Comparison of ENCODE assay signal across 20 cellular contexts in genomic region chr22:20844055-20845037, GRCh38.
"Had no signal": no experiment of that assay in that cellular context is flagged by ENCODE, and none has a peak within 500 bp of the region (broad histone marks: within the 10 kb centered on the region; RNA-seq: fewer than 3 reads in every experiment).

No MANE protein-coding gene starts in this region.

- H3K4me3 Mint-ChIP-seq: activated CD4-positive, alpha-beta T cell treated with anti-CD3 and anti-CD28 coated beads, Interleukin-2, amount 10 ng/mL, durations not matched to agents 24 days and 14 days; activated CD8-positive, alpha-beta T cell treated with anti-CD3 and anti-CD28 coated beads for 36 hours; activated naive CD8-positive, alpha-beta T cell treated with anti-CD3 and anti-CD28 coated beads for 36 hours; activated T-cell treated with anti-CD3 and anti-CD28 coated beads, Interleukin-2, amount 50 U/mL, for 72 hours; nephron had no signal

- H3K36me3 ChIP-seq: lower lobe of right lung, thyroid gland, uterus had no signal

- H3K27ac Mint-ChIP-seq: activated CD4-positive, alpha-beta T cell treated with anti-CD3 and anti-CD28 coated beads, Interleukin-2, amount 10 ng/mL, durations not matched to agents 24 days and 14 days; activated CD8-positive, alpha-beta T cell treated with anti-CD3 and anti-CD28 coated beads for 36 hours; activated naive CD8-positive, alpha-beta T cell treated with anti-CD3 and anti-CD28 coated beads for 36 hours; activated T-cell treated with anti-CD3 and anti-CD28 coated beads, Interleukin-2, amount 50 U/mL, for 72 hours; nephron had no signal

- H3K9me3 ChIP-seq: lower lobe of right lung, thyroid gland, uterus had no signal

- H3K27me3 Mint-ChIP-seq: activated CD4-positive, alpha-beta T cell treated with anti-CD3 and anti-CD28 coated beads, Interleukin-2, amount 10 ng/mL, durations not matched to agents 24 days and 14 days; activated CD8-positive, alpha-beta T cell treated with anti-CD3 and anti-CD28 coated beads for 36 hours; activated naive CD8-positive, alpha-beta T cell treated with anti-CD3 and anti-CD28 coated beads for 36 hours had no signal

- H3K4me1 Mint-ChIP-seq: nephron had no signal

- H3K4me3 ChIP-seq: dorsolateral prefrontal cortex, lower lobe of right lung, thyroid gland, uterus had no signal

- H3K27ac ChIP-seq: dorsolateral prefrontal cortex, epithelial cell of prostate, foreskin keratinocyte, lower lobe of right lung, thyroid gland, uterus had no signal

- ATAC-seq: activated CD8-positive, alpha-beta T cell treated with anti-CD3 and anti-CD28 coated beads for 36 hours; activated T-cell treated with anti-CD3 and anti-CD28 coated beads, Interleukin-2, amount 50 U/mL, for 72 hours; foreskin keratinocyte; left cardiac atrium had no signal

- H3K4me1 ChIP-seq: foreskin keratinocyte, lower lobe of right lung had no signal

- H3K27me3 ChIP-seq: dorsolateral prefrontal cortex, foreskin keratinocyte, thyroid gland, uterus had no signal

- DNase-seq: activated CD4-positive, alpha-beta T cell treated with anti-CD3 and anti-CD28 coated beads, Interleukin-2, amount 10 ng/mL, durations not matched to agents 24 days and 14 days; activated CD8-positive, alpha-beta T cell treated with anti-CD3 and anti-CD28 coated beads for 36 hours; activated gamma-delta T cell; activated naive CD8-positive, alpha-beta T cell treated with anti-CD3 and anti-CD28 coated beads for 36 hours; activated T-cell treated with anti-CD3 and anti-CD28 coated beads, Interleukin-2, amount 50 U/mL, for 72 hours; amygdala; dorsolateral prefrontal cortex; hippocampal formation; left cardiac atrium; lower lobe of right lung; occipital lobe; retina; stimulated activated naive CD4-positive, alpha-beta T cell treated with Interleukin-2 at 50 U/mL for 16 hours; T-helper 1 cell; T1000; thyroid gland; uterus had no signal

- H3K9me3 Mint-ChIP-seq: activated CD4-positive, alpha-beta T cell treated with anti-CD3 and anti-CD28 coated beads, Interleukin-2, amount 10 ng/mL, durations not matched to agents 24 days and 14 days; activated CD8-positive, alpha-beta T cell treated with anti-CD3 and anti-CD28 coated beads for 36 hours; activated naive CD8-positive, alpha-beta T cell treated with anti-CD3 and anti-CD28 coated beads for 36 hours; activated T-cell treated with anti-CD3 and anti-CD28 coated beads, Interleukin-2, amount 50 U/mL, for 72 hours; nephron had no signal
